ENCODE assay signal across 33 cellular contexts in genomic region chr6:128073389-128073788, GRCh38.
"Had no signal": no experiment of that assay in that cellular context is flagged by ENCODE, and none has a peak within 500 bp of the region (broad histone marks: within the 10 kb centered on the region; RNA-seq: fewer than 3 reads in every experiment).

No MANE protein-coding gene starts in this region.

- H3K4me1 ChIP-seq: ascending aorta, body of pancreas, breast epithelium, Peyer's patch, SJCRH30 had no signal

- H3K27ac ChIP-seq: ascending aorta, body of pancreas, breast epithelium, Peyer's patch, SJCRH30, SK-N-MC had no signal

- DNase-seq: activated CD4-positive, alpha-beta T cell treated with anti-CD3 and anti-CD28 coated beads, Interleukin-2, amount 10 ng/mL, durations not matched to agents 24 days and 14 days; activated CD4-positive, alpha-beta T cell treated with anti-CD3 and anti-CD28 coated beads, Interleukin-2, amount 50 U/mL, for 4 hours; activated CD8-positive, alpha-beta T cell treated with anti-CD3 and anti-CD28 coated beads for 36 hours; activated effector memory CD4-positive, alpha-beta T cell treated with anti-CD3 and anti-CD28 coated beads, Interleukin-2, amount 50 U/mL, for 16 hours; activated naive CD4-positive, alpha-beta T cell; activated naive CD4-positive, alpha-beta T cell treated with anti-CD3 and anti-CD28 coated beads, Interleukin-2, amount 50 U/mL, for 16 hours; activated naive CD8-positive, alpha-beta T cell treated with anti-CD3 and anti-CD28 coated beads for 36 hours; activated T-cell treated with anti-CD3 and anti-CD28 coated beads, Interleukin-2, amount 50 U/mL, for 1 hour; activated T-cell treated with anti-CD3 and anti-CD28 coated beads, Interleukin-2, amount 50 U/mL, for 72 hours; amygdala; body of pancreas; central memory CD4-positive, alpha-beta T cell; Kasumi-1; KBM-7; MG63; NCI-H1048; NCI-H1105 treated with DMSO at 0.1 percent for 48 hours; NCI-H1436 treated with DMSO at 0.1 percent for 48 hours; NCI-H1694 treated with DMSO at 0.1 percent for 48 hours; NCI-H2029; NCI-H510A; NCI-H526; NCI-H748 treated with DMSO at 0.1 percent for 48 hours; NK-92 treated with Interleukin-12 subunit alpha and Interleukin-12 subunit beta, amount 100 ng/mL, for 24 hours; PC-3; Peyer's patch; RPMI8226; SJCRH30; T1000 had no signal

- H3K27me3 ChIP-seq: ascending aorta, body of pancreas, breast epithelium, MG63, Peyer's patch, SJCRH30 had no signal

- H3K9me3 ChIP-seq: ascending aorta, body of pancreas, breast epithelium, MG63, Peyer's patch, SJCRH30 had no signal

- ATAC-seq: activated CD8-positive, alpha-beta T cell treated with anti-CD3 and anti-CD28 coated beads for 36 hours; activated T-cell treated with anti-CD3 and anti-CD28 coated beads, Interleukin-2, amount 50 U/mL, for 72 hours; activated T-helper 17 cell treated with anti-CD3 and anti-CD28 coated beads, Interleukin-2, amount 50 U/mL, for 72 hours; body of pancreas; PC-3 had no signal

- H3K4me3 ChIP-seq: ascending aorta, body of pancreas, breast epithelium, MG63, Peyer's patch, SJCRH30, SK-N-MC had no signal

- H3K36me3 ChIP-seq: ascending aorta, breast epithelium, MG63, SJCRH30 had no signal
